13 cellular contexts compared by ENCODE assay signal in the genomic region with DNA sequence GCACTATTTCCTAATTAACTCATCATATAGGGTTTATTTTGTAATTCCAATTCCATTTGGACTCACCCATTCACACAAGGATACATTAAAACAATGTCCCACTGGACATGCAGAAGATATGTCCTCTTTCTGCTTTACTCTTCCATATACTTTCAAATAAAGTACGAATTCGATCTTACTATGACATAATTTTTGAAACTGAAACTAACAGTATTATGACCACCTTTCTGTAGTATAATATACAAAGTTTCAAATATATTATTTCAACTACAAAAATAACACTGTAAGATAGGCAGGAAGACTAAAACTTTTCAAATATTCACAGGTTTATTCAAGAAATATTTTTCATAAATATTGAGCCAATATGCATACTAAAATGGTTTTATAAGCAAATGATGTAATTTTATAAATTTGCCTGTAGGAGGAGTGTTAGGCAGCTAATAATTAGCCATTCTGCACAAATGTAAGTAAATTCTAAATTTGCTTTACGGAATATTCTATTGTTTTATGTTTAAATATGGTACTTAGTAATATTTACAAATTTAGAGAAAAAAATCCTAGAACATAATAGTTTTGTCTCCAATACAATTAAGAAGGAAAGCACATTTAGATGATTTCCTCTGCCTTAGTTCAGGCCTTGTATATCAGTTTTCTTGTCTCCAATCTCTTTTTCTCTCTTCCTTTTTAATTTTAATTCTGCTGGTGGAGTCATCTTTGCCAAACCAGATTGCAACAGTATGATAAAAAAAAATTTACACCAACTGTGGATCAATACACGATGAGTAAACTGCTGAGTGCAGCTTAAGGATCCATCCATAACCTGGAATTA.
DNase-seq lines count a peak whose midpoint lies in the region; ATAC-seq, FAIRE-seq and TF ChIP-seq lines count a peak whose summit lies in the region.
"Had no signal": no experiment of that assay in that cellular context is flagged by ENCODE, and none has a peak within 500 bp of the region (broad histone marks: within the 10 kb centered on the region; RNA-seq: fewer than 3 reads in every experiment).

No MANE protein-coding gene starts in this region.

- H3K27me3 ChIP-seq in OCI-LY3 (ENCODE audit: low read depth, low read length): 0 out of 2 replicates have a peak, but pooled peaks cover 3% of the 10 kb centered on the region
- H3K27me3 ChIP-seq in CD8-positive, alpha-beta T cell (ENCODE audit: insufficient read depth, low read length): peaks cover 3% of the 10 kb centered on the region

- intact Hi-C loops in CD8-positive, alpha-beta T cell (cut with DNase I, micrococcal nuclease): loop anchor here (1.0 to 10.0 kb wide), 3 partner anchors 144 to 494 kb away; no protein-coding TSS in a partner anchor

- H3K36me3 ChIP-seq in OCI-LY3 (replicated peaks; ENCODE audit: low read depth, low read length): no peaks in the 10 kb centered on the region
- no peaks in the 10 kb centered on the region for H3K36me3 ChIP-seq in CD8-positive, alpha-beta T cell (ENCODE audit: insufficient read depth, low read length)

- CTCF ChIA-PET in CD8-positive, alpha-beta T cell (lab: Charles Lee): interaction anchor here (1.5 to 2.4 kb wide), 2 partner anchors 9 to 144 kb away, joined by 6 to 11 read pairs; no protein-coding TSS in a partner anchor

- H3K4me1 Mint-ChIP-seq in CD8-positive, alpha-beta T cell (ENCODE audit: low read depth): no peaks in the 10 kb centered on the region

- peaks cover 4% of the 10 kb centered on the region for H3K27me3 Mint-ChIP-seq in CD8-positive, alpha-beta T cell (ENCODE audit: low read depth)
- H3K27me3 Mint-ChIP-seq: dendritic cell treated with granulocyte-macrophage colony-stimulating factor and Interleukin-4, amounts not matched to agents 40 ng/mL and 50 ng/mL, for 4 days had no signal

- no peaks in the 10 kb centered on the region for H3K36me3 Mint-ChIP-seq in CD8-positive, alpha-beta T cell

- no peak overlapping the region for H3K4me3 Mint-ChIP-seq in CD8-positive, alpha-beta T cell
- H3K4me3 Mint-ChIP-seq: dendritic cell treated with granulocyte-macrophage colony-stimulating factor and Interleukin-4, amounts not matched to agents 40 ng/mL and 50 ng/mL, for 4 days; stimulated activated naive CD8-positive, alpha-beta T cell treated with anti-CD3 and anti-CD28 coated beads, Interleukin-15, amount 100 ng/mL, for 72 hours had no signal

- peak overlapping the region; percentile 55 for H3K4me2 ChIP-seq in OCI-LY3 (ENCODE audit: low read length)

- POLR2A ChIA-PET in CD8-positive, alpha-beta T cell (lab: Charles Lee): interaction anchor here (0.7 kb wide), 1 partner anchor 9 kb away, joined by 3 read pairs; no protein-coding TSS in a partner anchor

- no peaks in the 10 kb centered on the region for H3K9me3 Mint-ChIP-seq in CD8-positive, alpha-beta T cell
- H3K9me3 Mint-ChIP-seq: dendritic cell treated with granulocyte-macrophage colony-stimulating factor and Interleukin-4, amounts not matched to agents 40 ng/mL and 50 ng/mL, for 4 days; stimulated activated naive CD8-positive, alpha-beta T cell treated with anti-CD3 and anti-CD28 coated beads, Interleukin-15, amount 100 ng/mL, for 72 hours had no signal

- ATAC-seq in CD8-positive, alpha-beta T cell: no peak
- ATAC-seq in HG03039 (IDR thresholded peaks at IDR 0.05; ENCODE audit: unreplicated experiment) (no peak), GM18505 (IDR thresholded peaks at IDR 0.05; ENCODE audit: unreplicated experiment) (no peak)
- ATAC-seq: stimulated activated naive CD8-positive, alpha-beta T cell treated with anti-CD3 and anti-CD28 coated beads, Interleukin-15, amount 100 ng/mL, for 72 hours had no signal

- no peak overlapping the region for H3K27ac ChIP-seq in OCI-LY3 (ENCODE audit: low read length)
- no peak overlapping the region for H3K27ac ChIP-seq in CD8-positive, alpha-beta T cell (ENCODE audit: low read depth, low read length)
- H3K27ac ChIP-seq: skin epidermis had no signal

- no peak overlapping the region for H2AFZ ChIP-seq in OCI-LY3 (ENCODE audit: low read depth, low read length)

- no peaks in the 10 kb centered on the region for H4K20me1 ChIP-seq in OCI-LY3 (ENCODE audit: insufficient read depth, low read length)

- peak overlapping the region; percentile 6; the same call in 1 of the 2 replicates for H3K9ac ChIP-seq in OCI-LY3 (ENCODE audit: low read length)

- TF ChIP-seq POLR2A in GM18505 (IDR thresholded peaks at IDR 0.05; ENCODE audit: borderline replicate concordance, extremely low read depth, insufficient read depth, insufficient read length): no peak

- H3K4me1 ChIP-seq in OCI-LY3 (ENCODE audit: low read length): peaks cover 15% of the 10 kb centered on the region; the same call in 1 of the 2 replicates
- H3K4me1 ChIP-seq in CD8-positive, alpha-beta T cell (ENCODE audit: insufficient read depth, low read length): no peaks in the 10 kb centered on the region

- TF ChIP-seq CTCF in OCI-LY3 (IDR thresholded peaks at IDR 0.05; ENCODE audit: low read depth, low read length): peak; percentile 44
- peak; percentile 32 for TF ChIP-seq CTCF in epithelial cell of proximal tubule (conservative IDR thresholded peaks at IDR 0.05; ENCODE audit: low read depth, low read length)
- TF ChIP-seq CTCF in CD8-positive, alpha-beta T cell (IDR thresholded peaks at IDR 0.05): no peak

- peak; percentile 79 for FAIRE-seq in A204.1 (lab: Jason Lieb, UNC)
- peak; percentile 71 for FAIRE-seq in G401.6 (lab: Jason Lieb, UNC)

- H3K27ac Mint-ChIP-seq in CD8-positive, alpha-beta T cell: no peak overlapping the region
- H3K27ac Mint-ChIP-seq: dendritic cell treated with granulocyte-macrophage colony-stimulating factor and Interleukin-4, amounts not matched to agents 40 ng/mL and 50 ng/mL, for 4 days had no signal

- no peak for DNase-seq in epithelial cell of proximal tubule (ENCODE audit: low read depth)
- DNase-seq in CD8-positive, alpha-beta T cell: no peak
- DNase-seq in NCI-H2196 treated with DMSO at 0.1 percent for 48 hours (lab: John Stamatoyannopoulos, UW; ENCODE audit: unreplicated experiment): no peak
- DNase-seq: MV-4-11; stimulated activated naive CD8-positive, alpha-beta T cell treated with anti-CD3 and anti-CD28 coated beads, Interleukin-15, amount 100 ng/mL, for 72 hours had no signal

- H3K4me3 ChIP-seq in OCI-LY3 (ENCODE audit: low read length) (peak overlapping the region; percentile 32; the same call in 1 of the 2 replicates), epithelial cell of proximal tubule (ENCODE audit: low read depth, low read length) (no peak overlapping the region)
- H3K4me3 ChIP-seq in CD8-positive, alpha-beta T cell (ENCODE audit: low read depth, low read length): no peak overlapping the region
- H3K4me3 ChIP-seq: lung, skin epidermis had no signal

- H3K79me2 ChIP-seq in OCI-LY3 (ENCODE audit: low read length): no peaks in the 10 kb centered on the region

- no peaks in the 10 kb centered on the region for H3K9me3 ChIP-seq in OCI-LY3 (ENCODE audit: insufficient read depth, low read length)
- H3K9me3 ChIP-seq in CD8-positive, alpha-beta T cell (ENCODE audit: low read length): no peaks in the 10 kb centered on the region
